Comparison of ENCODE assay signal across 8 cellular contexts in genomic region chr19:49870309-49870901, GRCh38. TPM values are rescaled to one million over a fixed set of nuclear protein-coding genes. Genes with fewer than 3 reads are reported as not detected.
DNase-seq lines count a peak whose midpoint lies in the region; ATAC-seq and TF ChIP-seq lines count a peak whose summit lies in the region.

No MANE protein-coding gene starts in this region.

- H3K4me3 ChIP-seq in AG04450 (ENCODE audit: low read depth, low read length) (peak overlapping the region; percentile 62), duodenal mucosa (ENCODE audit: low read depth in 1 of 2, low read length in 2 of 2) (peak overlapping the region; percentile 86 to 92), muscle layer of duodenum (ENCODE audit: low read depth in 1 of 2, low read length in 2 of 2) (peak overlapping the region; percentile 54 to 64)

- H3K27ac ChIP-seq in AG04450 (ENCODE audit: low read depth, low read length): peak overlapping the region; percentile 80
- peak overlapping the region; percentile 61 for H3K27ac ChIP-seq in KOPT-K1 (ENCODE audit: low read depth, low read length, poor library complexity, severe bottlenecking)
- peak overlapping the region; percentile 95 for H3K27ac ChIP-seq in duodenal mucosa (ENCODE audit: low read depth, low read length)
- H3K27ac ChIP-seq in muscle layer of duodenum (ENCODE audit: low read length): peak overlapping the region; percentile 75

- H3K4me1 ChIP-seq in duodenal mucosa (ENCODE audit: control insufficient read depth in 1 of 2, insufficient read depth in 2 of 2, low read length in 2 of 2): peaks cover 33 to 43% of the 10 kb centered on the region in 2 donors
- H3K4me1 ChIP-seq in muscle layer of duodenum (ENCODE audit: control insufficient read depth in 1 of 2, insufficient read depth in 2 of 2, low read length in 2 of 2): peaks cover 6 to 41% of the 10 kb centered on the region in 2 donors

- CTCF ChIA-PET in AG04450 (lab: Charles Lee): no interaction called here

- ATAC-seq in GM19397 (IDR thresholded peaks at IDR 0.05; ENCODE audit: unreplicated experiment) (no peak), omental fat pad (ENCODE audit: low FRiP score) (no peak)

- POLR2A ChIA-PET in AG04450 (lab: Yijun Ruan, JAX): no interaction called here

- H3K9ac ChIP-seq in duodenal mucosa (ENCODE audit: low read depth in 1 of 2, low read length in 2 of 2): peak overlapping the region; percentile 89 to 98

- H3K9me3 ChIP-seq in AG04450 (ENCODE audit: control insufficient read depth, insufficient read depth, low read length) (no peaks in the 10 kb centered on the region; the same call in 1 of the 2 replicates), KOPT-K1 (ENCODE audit: insufficient read depth, low read length, poor library complexity, severe bottlenecking) (no peaks in the 10 kb centered on the region), duodenal mucosa (ENCODE audit: control insufficient read depth in 1 of 2, low read length in 2 of 2) (no peaks in the 10 kb centered on the region), muscle layer of duodenum (ENCODE audit: control insufficient read depth in 1 of 2, low read length in 2 of 2) (no peaks in the 10 kb centered on the region)

- H3K36me3 ChIP-seq in KOPT-K1 (ENCODE audit: insufficient read depth, low read length) (no peaks in the 10 kb centered on the region), duodenal mucosa (ENCODE audit: control insufficient read depth in 1 of 2, insufficient read depth in 2 of 2, low read length in 2 of 2) (peaks cover 0 to 5% of the 10 kb centered on the region in 2 donors), muscle layer of duodenum (ENCODE audit: control insufficient read depth in 1 of 2, insufficient read depth in 2 of 2, low read length in 2 of 2) (peaks cover 0 to 5% of the 10 kb centered on the region in 2 donors)

- DNase-seq in AG04450 (ENCODE audit: low read depth, low spot score): no peak
- no peak for DNase-seq in islet precursor cell
- DNase-seq in pons (ENCODE audit: low spot score): no peak
- DNase-seq in omental fat pad (ENCODE audit: low spot score): no peak

- TF ChIP-seq CTCF in AG04450 (IDR thresholded peaks at IDR 0.05; ENCODE audit: low read depth, low read length): no peak
- no peak for TF ChIP-seq CTCF in omental fat pad (IDR thresholded peaks at IDR 0.05)

- no peaks in the 10 kb centered on the region for H3K27me3 ChIP-seq in AG04450 (ENCODE audit: control insufficient read depth, insufficient read depth, low read length)
- H3K27me3 ChIP-seq in duodenal mucosa (ENCODE audit: control insufficient read depth in 1 of 2, insufficient read depth in 2 of 2, low read length in 2 of 2): no peaks in the 10 kb centered on the region
- H3K27me3 ChIP-seq in muscle layer of duodenum (ENCODE audit: low read depth, low read length): no peaks in the 10 kb centered on the region

RNA-seq across cellular contexts. Expression of gene PNKP, which starts 3.0 kb away (rescaled TPM):
- 13.0 and 13.1 TPM in 2 replicates for polyA plus RNA-seq in AG04450 (2011; rRNA removed)
- 12.2 and 17.3 TPM in 2 replicates for polyA minus RNA-seq in AG04450 (2011; rRNA and poly(A)+ RNA removed)
- 10 to 100 TPM; 33.9 to 69.7 (median 50.2) TPM for total RNA-seq in omental fat pad

RNA-seq across cellular contexts. Expression of gene AKT1S1, which starts 6.8 kb away (rescaled TPM):
- polyA plus RNA-seq in AG04450 (2011; rRNA removed): 27.5 and 33.1 TPM in 2 replicates
- polyA minus RNA-seq in AG04450 (2011; rRNA and poly(A)+ RNA removed): 20.7 and 22.4 TPM in 2 replicates
- total RNA-seq in omental fat pad: 10 to 100 TPM; 12.2 to 18.3 (median 14.7) TPM

RNA-seq across cellular contexts. Expression of gene TBC1D17, which starts 7.1 kb away (rescaled TPM):
- 15.6 and 23.0 TPM in 2 replicates for polyA plus RNA-seq in AG04450 (2011; rRNA removed)
- polyA minus RNA-seq in AG04450 (2011; rRNA and poly(A)+ RNA removed): 24.6 and 29.6 TPM in 2 replicates
- 10 to 100 TPM; 15.6 to 24.9 (median 22.3) TPM for total RNA-seq in omental fat pad

RNA-seq across cellular contexts. Expression of gene PTOV1, which starts 19.4 kb away (rescaled TPM):
- 37.6 and 58.5 TPM in 2 replicates for polyA plus RNA-seq in AG04450 (2011; rRNA removed)
- polyA minus RNA-seq in AG04450 (2011; rRNA and poly(A)+ RNA removed): 69.9 and 97.7 TPM in 2 replicates
- 10 to 100 TPM; 37.3 to 64.8 (median 58.1) TPM for total RNA-seq in omental fat pad

RNA-seq across cellular contexts. Expression of gene IL4I1, which starts 26.3 kb away (rescaled TPM):
- polyA plus RNA-seq in AG04450 (2011; rRNA removed): 0.30 and 0.92 TPM in 2 replicates
- polyA minus RNA-seq in AG04450 (2011; rRNA and poly(A)+ RNA removed): 0.30 and 1.1 TPM in 2 replicates
- total RNA-seq in omental fat pad: 1 to 10 TPM in 2 of 4 donors, under 1 TPM in 1, not detected in 1; 0.56 to 5.5 (median 1.5) TPM
